In genomic region chr6:55636406-55637102, GRCh38 we compare ENCODE assay signal across 17 cellular contexts. TPM values are rescaled to one million over a fixed set of nuclear protein-coding genes. Genes with fewer than 3 reads are reported as not detected.
DNase-seq lines count a peak whose midpoint lies in the region; ATAC-seq, FAIRE-seq and TF ChIP-seq lines count a peak whose summit lies in the region.
"Had no signal": no experiment of that assay in that cellular context is flagged by ENCODE, and none has a peak within 500 bp of the region (broad histone marks: within the 10 kb centered on the region; RNA-seq: fewer than 3 reads in every experiment).

No MANE protein-coding gene starts in this region.

- in situ Hi-C loops in T47D (cut with HindIII; ENCODE audit: low pct_unique_long_range_greater_than_20kb, low sequenced_read_pairs), result no loop called here

- H3K9me1 ChIP-seq in keratinocyte (ENCODE audit: control insufficient read depth, extremely low read depth, insufficient read depth, low read length), result no peaks in the 10 kb centered on the region

- H3K9ac ChIP-seq in keratinocyte (ENCODE audit: control insufficient read depth, extremely low read depth, insufficient read depth, low read length), result no peak overlapping the region
- H3K9ac ChIP-seq: SK-N-SH had no signal

- peaks cover 9% of the 10 kb centered on the region for H3K4me1 ChIP-seq in keratinocyte (ENCODE audit: control insufficient read depth, extremely low read depth, insufficient read depth, low read length)

- H3K27ac ChIP-seq in keratinocyte (ENCODE audit: control insufficient read depth, insufficient read depth, low read length), result no peak overlapping the region
- H3K27ac ChIP-seq: C4-2B had no signal

- no peaks in the 10 kb centered on the region for H3K9me3 ChIP-seq in keratinocyte (ENCODE audit: control insufficient read depth, low read depth, low read length)
- H3K9me3 ChIP-seq: SK-N-SH had no signal

- H3K4me3 ChIP-seq in keratinocyte (ENCODE audit: control insufficient read depth in 2 of 3, extremely low read depth in 1 of 3, insufficient read depth in 2 of 3, low read depth in 1 of 3, low read length in 3 of 3), result no peak overlapping the region

- H3K36me3 ChIP-seq in keratinocyte (ENCODE audit: control insufficient read depth in 2 of 2, extremely low read depth in 1 of 2, insufficient read depth in 2 of 2, low read length in 2 of 2), result no peaks in the 10 kb centered on the region

- no peak for ATAC-seq in HG03354 (IDR thresholded peaks at IDR 0.05; ENCODE audit: poor library complexity, severe bottlenecking, unreplicated experiment)
- ATAC-seq: WTC11 had no signal

- no peaks in the 10 kb centered on the region for H3K79me2 ChIP-seq in keratinocyte (ENCODE audit: control insufficient read depth, insufficient read depth, low read length)

- DNase-seq in ELR (ENCODE audit: low read depth) (peak; percentile 91), NCI-H2081 treated with DMSO at 0.1 percent for 48 hours (lab: John Stamatoyannopoulos, UW) (peak; percentile 30), T47D (ENCODE audit: low read depth in 1 of 2, low spot score in 1 of 2) (peak; percentile 7 to 73), keratinocyte (ENCODE audit: low read depth, low spot score) (no peak), NCI-H2107 treated with DMSO at 0.1 percent for 48 hours (lab: John Stamatoyannopoulos, UW; ENCODE audit: unreplicated experiment) (no peak), T-helper 1 cell (no peak), GM20000 (ENCODE audit: low spot score) (no peak)
- DNase-seq: activated CD8-positive, alpha-beta memory T cell treated with anti-CD3 and anti-CD28 coated beads, Interleukin-2, amount 50 U/mL, for 48 hours; dermis blood vessel endothelial cell; NCI-H1048; NCI-H774; SK-N-SH had no signal

- no peak for TF ChIP-seq CTCF in keratinocyte (optimal IDR thresholded peaks at IDR 0.05 in 1 of 3, IDR thresholded peaks at IDR 0.05 in 1 of 3, conservative IDR thresholded peaks at IDR 0.05 in 1 of 3; ENCODE audit: extremely low read depth in 1 of 3, insufficient read depth in 2 of 3, low read length in 3 of 3)
- TF ChIP-seq CTCF in GM20000 (IDR thresholded peaks at IDR 0.05; ENCODE audit: extremely low read depth, missing control alignments), result no peak

- H4K20me1 ChIP-seq in keratinocyte (ENCODE audit: control insufficient read depth, extremely low read depth, insufficient read depth, low read length), result no peaks in the 10 kb centered on the region

- dilution Hi-C loops in keratinocyte (cut with MboI; ENCODE audit: extremely low pct_ligation_motif_present, low sequenced_read_pairs), result no loop called here

- H3K4me2 ChIP-seq in keratinocyte (ENCODE audit: control insufficient read depth, extremely low read depth, insufficient read depth, low read depth, low read length), result no peak overlapping the region
- H3K4me2 ChIP-seq: SK-N-SH had no signal

- FAIRE-seq in keratinocyte (lab: Jason Lieb, UNC), result peak; percentile 5
- FAIRE-seq: G401.6, H1 had no signal

- H2AFZ ChIP-seq in keratinocyte (ENCODE audit: control insufficient read depth, low read length), result no peak overlapping the region

- H3K27me3 ChIP-seq in keratinocyte (ENCODE audit: control insufficient read depth, extremely low read depth, insufficient read depth, low read length), result no peaks in the 10 kb centered on the region

RNA-seq across cellular contexts. Expression of gene HMGCLL1, which starts 57.6 kb away (rescaled TPM):
- 0.04 to 0.06 TPM in 2 of 3 replicates, not detected in the other for polyA plus RNA-seq in keratinocyte
- polyA plus RNA-seq in keratinocyte (2011; ENCODE audit: low read depth), result not detected
- 0.06 TPM in 2 replicates for polyA plus RNA-seq in keratinocyte (2011; cell fraction: cytosol; rRNA removed)
- polyA plus RNA-seq in keratinocyte (2011; cell fraction: nucleus; rRNA removed), result 0.06 TPM in 1 of 2 replicates, not detected in the other
- not detected in 2 replicates for polyA plus RNA-seq in keratinocyte (2012; ENCODE audit: low replicate concordance)
- not detected in 3 replicates for polyA minus RNA-seq in keratinocyte
- not detected for polyA minus RNA-seq in keratinocyte (2011; cell fraction: cytosol; rRNA and poly(A)+ RNA removed)
- not detected in 2 replicates for polyA minus RNA-seq in keratinocyte (2011; cell fraction: nucleus; rRNA and poly(A)+ RNA removed)
- polyA plus RNA-seq: SK-N-SH had no signal

Comparison
In these comparisons a context has a peak if more than half of its experiments do, and no peak if none do; other contexts are left out.
1. DNase-seq: peak in ELR (single experiment), NCI-H2081 treated with DMSO at 0.1 percent for 48 hours (single experiment) and T47D (2 of 2); none in keratinocyte (single experiment), NCI-H2107 treated with DMSO at 0.1 percent for 48 hours (single experiment), T-helper 1 cell (0 of 5) and GM20000 (single experiment).